In genomic region chr11:1919428-1920127, GRCh38 we compare ENCODE assay signal across 16 cellular contexts. TPM values are rescaled to one million over a fixed set of nuclear protein-coding genes. Genes with fewer than 3 reads are reported as not detected.
DNase-seq lines count a peak whose midpoint lies in the region; ATAC-seq and TF ChIP-seq lines count a peak whose summit lies in the region.
"Had no signal": no experiment of that assay in that cellular context is flagged by ENCODE, and none has a peak within 500 bp of the region (broad histone marks: within the 10 kb centered on the region; RNA-seq: fewer than 3 reads in every experiment).

Gene TNNT3, plus strand, starts transcription at chr11:1919703. Its CDS starts 3,172 bp downstream, at chr11:1922875.

- no peaks in the 10 kb centered on the region for H4K20me1 ChIP-seq in neural progenitor cell (ENCODE audit: low read depth)

- TF ChIP-seq CTCF in GM13977 (IDR thresholded peaks at IDR 0.05; ENCODE audit: extremely low read depth, insufficient read depth, missing control alignments), result no peak
- no peak for TF ChIP-seq CTCF in neural progenitor cell (IDR thresholded peaks at IDR 0.05)
- no peak for TF ChIP-seq CTCF in mucosa of descending colon (IDR thresholded peaks at IDR 0.05)
- no peak; the same call in 1 of the 2 replicates for TF ChIP-seq CTCF in HFFc6 (IDR thresholded peaks at IDR 0.05)

- H3K4me3 Mint-ChIP-seq in neural progenitor cell, result no peak within 1 kb of the TSS
- H3K4me3 Mint-ChIP-seq in HFFc6, result no peak within 1 kb of the TSS

- no peak within 1 kb of the TSS for H3K4me3 ChIP-seq in neural progenitor cell
- no peak within 1 kb of the TSS for H3K4me3 ChIP-seq in mucosa of descending colon
- H3K4me3 ChIP-seq in HAP-1, result no peak within 1 kb of the TSS
- H3K4me3 ChIP-seq: SJCRH30 had no signal

- H3K27ac Mint-ChIP-seq in neural progenitor cell (peak within 1 kb of the TSS; percentile 46), HFFc6 (no peak within 1 kb of the TSS)
- H3K27ac Mint-ChIP-seq: progenitor cell of endocrine pancreas had no signal

- H3K27me3 ChIP-seq in neural progenitor cell, result no peaks in the 10 kb centered on the region
- no peaks in the 10 kb centered on the region for H3K27me3 ChIP-seq in HAP-1 (ENCODE audit: low read depth)
- H3K27me3 ChIP-seq: SJCRH30 had no signal

- no peak within 1 kb of the TSS for H3K4me2 ChIP-seq in neural progenitor cell
- H3K4me2 ChIP-seq: KMS-11 had no signal

- ATAC-seq in Right ventricle myocardium inferior (no peak), mucosa of descending colon (no peak)

- no peaks in the 10 kb centered on the region for H3K36me3 ChIP-seq in neural progenitor cell
- H3K36me3 ChIP-seq in mucosa of descending colon (ENCODE audit: low read depth), result no peaks in the 10 kb centered on the region
- no peaks in the 10 kb centered on the region for H3K36me3 ChIP-seq in HAP-1 (replicated peaks)
- H3K36me3 ChIP-seq: SJCRH30 had no signal

- H2AFZ ChIP-seq in neural progenitor cell (replicated peaks), result no peak within 1 kb of the TSS

- H3K4me1 Mint-ChIP-seq in neural progenitor cell (peaks cover 10% of the 10 kb centered on the region), HFFc6 (ENCODE audit: low read depth) (no peaks in the 10 kb centered on the region)

- H3K4me1 ChIP-seq in neural progenitor cell (no peaks in the 10 kb centered on the region), mucosa of descending colon (ENCODE audit: low read depth) (no peaks in the 10 kb centered on the region), HAP-1 (no peaks in the 10 kb centered on the region)

- H3K27me3 Mint-ChIP-seq in neural progenitor cell (ENCODE audit: insufficient read depth, low read depth) (peaks cover 10% of the 10 kb centered on the region), HFFc6 (ENCODE audit: insufficient read depth) (peaks cover 10% of the 10 kb centered on the region)

- intact Hi-C loops in Right ventricle myocardium inferior (cut with DNase I) (loop anchor here (5.0 kb wide), 2 partner anchors 37 to 227 kb away; no protein-coding TSS in a partner anchor), mucosa of descending colon (cut with DNase I, micrococcal nuclease) (no loop called here)

- DNase-seq in AG20443 (ENCODE audit: low spot score) (peak; percentile 33), GM13977 (ENCODE audit: low spot score) (peak; percentile 52), Right ventricle myocardium inferior (ENCODE audit: missing footprints) (peak; percentile 61), neural progenitor cell (ENCODE audit: low spot score) (peak; percentile 22), COLO668 (lab: John Stamatoyannopoulos, UW; ENCODE audit: unreplicated experiment) (no peak), mucosa of descending colon (no peak), HFFc6 (no peak), HAP-1 (ENCODE audit: low spot score in 2 of 2) (no peak)
- DNase-seq: erythroblast; GOT3; mesendoderm; NCI-H1694 treated with DMSO at 0.1 percent for 48 hours; stimulated activated CD4-positive, alpha-beta T cell treated with anti-CD3 and anti-CD28 coated beads, Interleukin-1b, Interleukin-23, amount 100 ng/mL, for 48 hours had no signal

- no peak within 1 kb of the TSS for H3K9ac ChIP-seq in neural progenitor cell
- H3K9ac ChIP-seq: KMS-11 had no signal

- H3K9me3 ChIP-seq in neural progenitor cell (ENCODE audit: low read depth) (no peaks in the 10 kb centered on the region), mucosa of descending colon (no peaks in the 10 kb centered on the region), HAP-1 (no peaks in the 10 kb centered on the region)
- H3K9me3 ChIP-seq: SJCRH30 had no signal

- H3K36me3 Mint-ChIP-seq in neural progenitor cell (no peaks in the 10 kb centered on the region), HFFc6 (ENCODE audit: low read depth) (no peaks in the 10 kb centered on the region)

- no peak within 1 kb of the TSS for H3K27ac ChIP-seq in neural progenitor cell
- H3K27ac ChIP-seq: KMS-11 had no signal

- H3K9me3 Mint-ChIP-seq in neural progenitor cell, result peaks cover 5% of the 10 kb centered on the region
- peaks cover 4% of the 10 kb centered on the region for H3K9me3 Mint-ChIP-seq in HFFc6

- in situ Hi-C loops in GM13977 (cut with MboI; ENCODE audit: low pct_unique_long_range_greater_than_20kb, low sequenced_read_pairs, unreplicated experiment), result no loop called here
- in situ Hi-C loops in HAP-1 (cut with MboI; ENCODE audit: low sequenced_read_pairs), result loop anchor here (5.0 kb wide), 1 partner anchor 37 kb away; no protein-coding TSS in a partner anchor

- no peaks in the 10 kb centered on the region for H3F3A ChIP-seq in neural progenitor cell (ENCODE audit: low read depth)

- no peaks in the 10 kb centered on the region for H3K79me2 ChIP-seq in neural progenitor cell (ENCODE audit: low read depth)

RNA-seq across cellular contexts. Expression of gene TNNT3, which starts in this region (rescaled TPM):
- total RNA-seq in Right ventricle myocardium inferior, result 36.3 TPM
- total RNA-seq in neural progenitor cell (ENCODE audit: low replicate concordance), result 0.40 and 0.92 TPM in 2 replicates
- total RNA-seq in mucosa of descending colon, result 1 to 10 TPM in 1 of 3 donors, under 1 TPM in 1, not detected in 1; 0.72 to 2.7 TPM
- not detected for total RNA-seq in HFFc6 (2021; fragmentation: NEBNext Ultra II Directional; extraction: Animal tissue kit (Norgen Biotek cat#: 25700))
- total RNA-seq: progenitor cell of endocrine pancreas had no signal

Comparison
In these comparisons a context has a peak if more than half of its experiments do, and no peak if none do; other contexts are left out.
1. RNA of gene TNNT3 (total RNA-seq): 36.3 TPM in Right ventricle myocardium inferior (single experiment); 0.40 to 0.92 TPM in neural progenitor cell, 0.72 to 2.7 TPM in mucosa of descending colon and not detected in HFFc6; every median in the first group is over 10 times any median in the second.
2. Peak in DNase-seq in neural progenitor cell; RNA of the gene not detected or under 1 TPM.
3. DNase-seq: peak in AG20443 (single experiment), GM13977 (single experiment) and Right ventricle myocardium inferior (single experiment); none in COLO668 (single experiment), mucosa of descending colon (0 of 3), HFFc6 (single experiment) and HAP-1 (0 of 2).